21 cellular contexts compared by ENCODE assay signal in genomic region chr12:99523853-99524252, GRCh38.
"Had no signal": no experiment of that assay in that cellular context is flagged by ENCODE, and none has a peak within 500 bp of the region (broad histone marks: within the 10 kb centered on the region; RNA-seq: fewer than 3 reads in every experiment).

No MANE protein-coding gene starts in this region.

- H3K4me3 ChIP-seq: K562 had no signal

- FAIRE-seq: HTR-8/SVneo, K562 had no signal

- H3K9ac ChIP-seq: KMS-11, SK-N-SH had no signal

- DNase-seq: Kasumi-1, MM.1S, NCI-H1092 treated with DMSO at 0.1 percent for 48 hours, NCI-H1436, NCI-H1694, NCI-H187 treated with DMSO at 0.1 percent for 48 hours, NCI-H2029 treated with DMSO at 0.1 percent for 48 hours, NCI-H2227 treated with DMSO at 0.1 percent for 48 hours, NCI-H524, NCI-H526 treated with DMSO at 0.1 percent for 48 hours, NCI-H748 treated with DMSO at 0.1 percent for 48 hours, SHP77, SK-N-SH, SW 1271, T-cell had no signal

- H3K4me2 ChIP-seq: KMS-11, SK-N-SH had no signal

- ATAC-seq: K562, Panc1, T-cell had no signal

- H3K27ac ChIP-seq: HL-60, KMS-11, RWPE1 had no signal
